ENCODE assay signal across 4 cellular contexts in genomic region chr13:89856512-89856911, GRCh38.
"Had no signal": no experiment of that assay in that cellular context is flagged by ENCODE, and none has a peak within 500 bp of the region (broad histone marks: within the 10 kb centered on the region; RNA-seq: fewer than 3 reads in every experiment).

No MANE protein-coding gene starts in this region.

- H3K4me3 ChIP-seq: GM23338 had no signal

- H3K27ac Mint-ChIP-seq: GM23338, H9 had no signal

- H3K4me2 ChIP-seq: GM23338 had no signal

- H3K4me1 Mint-ChIP-seq: GM23338, H9 had no signal

- H3K9me3 Mint-ChIP-seq: GM23338, H9 had no signal

- ATAC-seq: GM23338 had no signal

- H3K4me3 Mint-ChIP-seq: GM23338, H9 had no signal

- DNase-seq: H9, HCEC 1CT, IMR-90 had no signal

- H2AFZ ChIP-seq: GM23338 had no signal
